In the genomic region with DNA sequence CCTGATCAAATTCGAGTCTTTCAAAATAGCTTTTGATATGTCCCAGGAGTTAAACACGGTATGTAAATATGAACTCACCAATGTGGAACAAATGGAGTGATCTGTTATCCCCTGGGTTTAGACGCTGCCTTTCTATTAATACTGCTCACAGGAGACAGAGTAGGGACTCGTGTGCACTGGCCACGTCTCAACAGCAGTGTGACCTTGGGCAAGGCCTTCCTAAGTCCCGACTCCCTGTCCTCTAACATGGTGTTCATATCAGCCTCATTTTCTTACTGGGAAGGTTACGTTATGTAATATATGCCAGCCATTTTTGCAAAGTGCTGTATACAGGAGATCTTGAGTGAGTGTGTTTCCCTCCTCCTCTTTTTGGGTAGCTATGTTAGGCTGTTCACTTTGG, we compare ENCODE assay signal across 10 cellular contexts. TPM values are rescaled to one million over a fixed set of nuclear protein-coding genes. Genes with fewer than 3 reads are reported as not detected.
DNase-seq lines count a peak whose midpoint lies in the region; FAIRE-seq and TF ChIP-seq lines count a peak whose summit lies in the region.
"Had no signal": no experiment of that assay in that cellular context is flagged by ENCODE, and none has a peak within 500 bp of the region (broad histone marks: within the 10 kb centered on the region; RNA-seq: fewer than 3 reads in every experiment).

No MANE protein-coding gene starts in this region.

- DNase-seq in CD14-positive monocyte (ENCODE audit: low spot score) (no peak), mammary epithelial cell (no peak), NCI-H2171 treated with DMSO at 0.1 percent for 48 hours (lab: John Stamatoyannopoulos, UW) (no peak), small intestine (no peak), transverse colon (no peak), NCI-H2107 (lab: John Stamatoyannopoulos, UW) (no peak)
- DNase-seq: thyroid gland had no signal

- no peak overlapping the region for H3K9ac ChIP-seq in KMS-11
- no peak overlapping the region for H3K9ac ChIP-seq in mammary epithelial cell (ENCODE audit: insufficient read depth, low read length)
- peak overlapping the region; percentile 82 for H3K9ac ChIP-seq in mucosa of stomach (ENCODE audit: low read length)

- no peak for TF ChIP-seq EP300 in transverse colon (IDR thresholded peaks at IDR 0.05; ENCODE audit: low read depth)

- peak overlapping the region; percentile 92 to 95 for H3K4me3 Mint-ChIP-seq in CD14-positive monocyte

- H3K4me2 ChIP-seq in KMS-11: peak overlapping the region; percentile 47
- H3K4me2 ChIP-seq in mammary epithelial cell (ENCODE audit: insufficient read depth, low read depth, low read length): peak overlapping the region; percentile 91

- peaks cover 64% of the 10 kb centered on the region for H3K4me1 Mint-ChIP-seq in CD14-positive monocyte

- H3K4me3 ChIP-seq in KMS-11 (IDR thresholded peaks at IDR 0.05; ENCODE audit: insufficient read depth, low read depth, low read length): no peak overlapping the region
- peak overlapping the region in 2 of 3 experiments; percentile 96 to 99 for H3K4me3 ChIP-seq in mammary epithelial cell (replicated peaks in 1 of 3; ENCODE audit: insufficient read depth in 1 of 3, low read depth in 2 of 3, low read length in 3 of 3)
- H3K4me3 ChIP-seq in mucosa of stomach (ENCODE audit: low read length): peak overlapping the region; percentile 75
- H3K4me3 ChIP-seq in small intestine (ENCODE audit: low read depth in 1 of 2, low read length in 2 of 2): no peak overlapping the region
- H3K4me3 ChIP-seq in transverse colon: no peak overlapping the region

- FAIRE-seq in small intestine (lab: Jason Lieb, UNC): no peak

- H3K36me3 ChIP-seq in KMS-11 (ENCODE audit: insufficient read depth) (no peaks in the 10 kb centered on the region), mammary epithelial cell (ENCODE audit: insufficient read depth, low read length) (peaks cover 2% of the 10 kb centered on the region), mucosa of stomach (ENCODE audit: control insufficient read depth, insufficient read depth, low read length) (no peaks in the 10 kb centered on the region), small intestine (ENCODE audit: control insufficient read depth in 2 of 2, insufficient read depth in 2 of 2, low read length in 2 of 2) (no peaks in the 10 kb centered on the region), transverse colon (no peaks in the 10 kb centered on the region)
- H3K36me3 ChIP-seq: thyroid gland had no signal

- TF ChIP-seq POLR2A in transverse colon (IDR thresholded peaks at IDR 0.05): no peak

- H4K20me1 ChIP-seq in KMS-11 (ENCODE audit: insufficient read depth) (0 out of 2 replicates have a peak, but pooled peaks cover 4% of the 10 kb centered on the region), mammary epithelial cell (ENCODE audit: insufficient read depth, low read length) (no peaks in the 10 kb centered on the region)

- no peak overlapping the region for H3K27ac ChIP-seq in KMS-11
- no peak overlapping the region for H3K27ac ChIP-seq in mammary epithelial cell (ENCODE audit: insufficient read depth, low read depth, low read length)
- no peak overlapping the region for H3K27ac ChIP-seq in small intestine (ENCODE audit: low read depth in 1 of 2, low read length in 1 of 2)
- peak overlapping the region in 1 of 4 donors; percentile 95 for H3K27ac ChIP-seq in transverse colon
- H3K27ac ChIP-seq: thyroid gland had no signal

- dilution Hi-C loops in mammary epithelial cell (cut with HindIII; ENCODE audit: low sequenced_read_pairs): no loop called here

- in situ Hi-C loops in mammary epithelial cell (cut with MboI; ENCODE audit: low sequenced_read_pairs in 2 of 2): no loop called here
- in situ Hi-C loops in transverse colon (cut with MboI; ENCODE audit: low pct_ligation_motif_present in 1 of 4, low pct_unique_long_range_greater_than_20kb in 1 of 4, low sequenced_read_pairs in 3 of 4): no loop called here

- WGBS in mammary epithelial cell (ENCODE audit: low coverage, missing lambda C conversion rate): 84% methylated on average over 7 of the region's 7 CpGs
- 60 to 66% (median 61%) methylated on average over 7 of the region's 7 CpGs for WGBS in small intestine, 3 donors
- WGBS in transverse colon (ENCODE audit: low coverage in 1 of 2), 2 donors: 60 to 71% methylated on average over 5 to 7 of the region's 7 CpGs

- intact Hi-C loops in CD14-positive monocyte (cut with micrococcal nuclease): loop anchor here (5.0 kb wide), 2 partner anchors 71 to 131 kb away; a partner anchor contains a TSS
- intact Hi-C loops in mammary epithelial cell (cut with micrococcal nuclease): no loop called here
- intact Hi-C loops in transverse colon (cut with DNase I; ENCODE audit: low total_unique reads): no loop called here

- H3K9me3 ChIP-seq in mammary epithelial cell (replicated peaks; ENCODE audit: insufficient read depth, low read length): no peaks in the 10 kb centered on the region
- no peaks in the 10 kb centered on the region for H3K9me3 ChIP-seq in mucosa of stomach (ENCODE audit: control insufficient read depth, low read length)
- H3K9me3 ChIP-seq in small intestine (ENCODE audit: control insufficient read depth, low read depth): no peaks in the 10 kb centered on the region
- H3K9me3 ChIP-seq in transverse colon: no peaks in the 10 kb centered on the region
- H3K9me3 ChIP-seq: thyroid gland had no signal

- BruUV-seq in mammary epithelial cell (replicated peaks; lab: Mats Ljungman, UMichigan): no TSS peak

- H3K27me3 ChIP-seq in KMS-11 (ENCODE audit: insufficient read depth, low read depth) (no peaks in the 10 kb centered on the region), mammary epithelial cell (ENCODE audit: insufficient read depth, low read length) (no peaks in the 10 kb centered on the region), mucosa of stomach (ENCODE audit: control insufficient read depth, insufficient read depth, low read length) (no peaks in the 10 kb centered on the region), small intestine (ENCODE audit: control insufficient read depth in 2 of 2, insufficient read depth in 2 of 2, low read length in 2 of 2) (no peaks in the 10 kb centered on the region), transverse colon (no peaks in the 10 kb centered on the region)
- H3K27me3 ChIP-seq: thyroid gland had no signal

- H3K79me2 ChIP-seq in KMS-11 (ENCODE audit: insufficient read depth, low read depth) (peaks cover 77% of the 10 kb centered on the region), mammary epithelial cell (ENCODE audit: insufficient read depth, low read length) (peaks cover 97% of the 10 kb centered on the region)

- peaks cover 0 to 1% (median 0%) of the 10 kb centered on the region in 3 donors for H3K27me3 Mint-ChIP-seq in CD14-positive monocyte (ENCODE audit: low read depth in 3 of 3)

- H3K36me3 Mint-ChIP-seq in CD14-positive monocyte: peaks cover 21 to 41% of the 10 kb centered on the region in 2 donors

- H2AFZ ChIP-seq in KMS-11 (ENCODE audit: low read depth): no peak overlapping the region
- no peak overlapping the region for H2AFZ ChIP-seq in mammary epithelial cell (ENCODE audit: low read depth, low read length)

- H3K9me3 Mint-ChIP-seq in CD14-positive monocyte: peaks cover 0 to 3% (median 0%) of the 10 kb centered on the region in 7 donors

- H3K27ac Mint-ChIP-seq in CD14-positive monocyte: peak overlapping the region; percentile 94 to 98 (median 96)

- peaks cover 36% of the 10 kb centered on the region for H3K4me1 ChIP-seq in KMS-11 (ENCODE audit: low read depth, poor library complexity, severe bottlenecking)
- peaks cover 31% of the 10 kb centered on the region for H3K4me1 ChIP-seq in mammary epithelial cell (ENCODE audit: insufficient read depth, low read length)
- H3K4me1 ChIP-seq in mucosa of stomach (ENCODE audit: control insufficient read depth, insufficient read depth, low read length): peaks cover 27% of the 10 kb centered on the region
- peaks cover 3 to 7% of the 10 kb centered on the region in 2 donors for H3K4me1 ChIP-seq in small intestine (ENCODE audit: control insufficient read depth in 2 of 2, insufficient read depth in 1 of 2, low read depth in 1 of 2, low read length in 1 of 2)
- peaks cover 18 to 33% (median 24%) of the 10 kb centered on the region in 4 donors for H3K4me1 ChIP-seq in transverse colon

- CTCF ChIA-PET in mammary epithelial cell (lab: Charles Lee; ENCODE audit: low non-redundant PET): no interaction called here

- no peak for TF ChIP-seq CTCF in CD14-positive monocyte (IDR thresholded peaks at IDR 0.05)
- TF ChIP-seq CTCF in KMS-11 (conservative IDR thresholded peaks at IDR 0.05; ENCODE audit: low read depth, low read length): no peak
- no peak for TF ChIP-seq CTCF in mammary epithelial cell (conservative IDR thresholded peaks at IDR 0.05 in 1 of 2, IDR thresholded peaks at IDR 0.05 in 1 of 2; ENCODE audit: extremely low read depth in 1 of 2, insufficient read depth in 1 of 2, low read depth in 1 of 2, low read length in 2 of 2)
- no peak for TF ChIP-seq CTCF in transverse colon (IDR thresholded peaks at IDR 0.05)

RNA-seq across cellular contexts. Expression of a gene that starts 1.8 kb away (rescaled TPM):
- polyA plus RNA-seq in CD14-positive monocyte (1 to 10 TPM; 7.1 to 8.6 TPM), mammary epithelial cell (15.6 TPM), small intestine (1 to 10 TPM; 6.8 to 7.9 (median 7.6) TPM)
- total RNA-seq in mammary epithelial cell (10 to 100 TPM; 17.3 to 25.0 TPM), transverse colon (10 to 100 TPM; 14.5 to 22.1 (median 19.7) TPM)
- polyA minus RNA-seq in mammary epithelial cell: 18.0 TPM

RNA-seq across cellular contexts. Expression of a gene that starts 9.1 kb away (rescaled TPM):
- polyA plus RNA-seq in CD14-positive monocyte (10 to 100 TPM; 35.0 to 46.9 TPM), mammary epithelial cell (88.3 TPM), small intestine (10 to 100 TPM; 37.8 to 79.5 (median 44.7) TPM)
- total RNA-seq in mammary epithelial cell (10 to 100 TPM; 54.2 to 80.3 TPM), transverse colon (10 to 100 TPM; 31.1 to 81.5 (median 57.1) TPM)
- 62.7 TPM for polyA minus RNA-seq in mammary epithelial cell

RNA-seq across cellular contexts. Expression of a gene that starts 32.4 kb away (rescaled TPM):
- polyA plus RNA-seq in CD14-positive monocyte (not detected), mammary epithelial cell (not detected), small intestine (under 1 TPM in 1 of 3 donors, not detected in 2; 0.03 TPM)
- total RNA-seq in mammary epithelial cell (not detected), transverse colon (not detected)
- not detected for polyA minus RNA-seq in mammary epithelial cell
- total RNA-seq: renal cortical epithelial cell, thyroid gland had no signal

Comparison
In these comparisons a context has a peak if more than half of its experiments do, and no peak if none do; other contexts are left out.
1. H3K4me3 ChIP-seq: peak in mammary epithelial cell (2 of 3) and mucosa of stomach (single experiment); none in KMS-11 (single experiment), small intestine (0 of 2) and transverse colon (0 of 4).
2. intact Hi-C loops: an anchor here in CD14-positive monocyte (5.0 kb wide); none called in mammary epithelial cell and transverse colon.